Comparison of ENCODE assay signal across 15 cellular contexts in the genomic region with DNA sequence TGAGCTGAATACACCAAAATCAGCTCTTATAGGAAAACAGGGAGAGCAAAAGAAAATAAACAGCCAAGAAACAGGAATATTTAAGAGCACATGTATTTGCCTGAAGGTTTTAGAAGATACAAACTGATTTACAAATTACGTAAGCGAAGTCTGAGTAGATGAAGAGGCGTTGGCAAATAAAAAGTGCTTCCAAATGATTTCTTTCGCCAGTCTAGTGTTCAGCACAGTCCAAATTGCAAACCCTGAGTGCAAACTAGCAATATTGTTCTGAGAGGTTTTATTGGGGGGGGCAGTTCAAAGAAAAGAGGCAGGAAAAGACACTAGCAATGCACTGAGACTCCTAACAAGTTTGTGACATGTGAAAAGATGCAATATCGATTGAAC. TPM values are rescaled to one million over a fixed set of nuclear protein-coding genes. Genes with fewer than 3 reads are reported as not detected.
A peak's percentile ranks its signal among the peaks of the same experiment; 100 is the strongest.
DNase-seq lines count a peak whose midpoint lies in the region; ATAC-seq, FAIRE-seq and TF ChIP-seq lines count a peak whose summit lies in the region.
"Had no signal": no experiment of that assay in that cellular context is flagged by ENCODE, and none has a peak within 500 bp of the region (broad histone marks: within the 10 kb centered on the region; RNA-seq: fewer than 3 reads in every experiment).

No MANE protein-coding gene starts in this region.

- H3K27ac ChIP-seq in heart left ventricle (peak overlapping the region; percentile 57 to 95 (median 85)), pancreas (peak overlapping the region in 3 of 4 donors; percentile 44 to 68 (median 67)), upper lobe of right lung (peak overlapping the region; percentile 49), aorta (ENCODE audit: low read depth in 1 of 2, low read length in 2 of 2) (no peak overlapping the region)

- TF ChIP-seq POLR2A in heart left ventricle (IDR thresholded peaks at IDR 0.05) = no peak

- intact Hi-C loops in heart left ventricle (cut with DNase I) = no loop called here
- intact Hi-C loops in left cardiac atrium (cut with DNase I) = no loop called here
- intact Hi-C loops in pancreas (cut with DNase I) = no loop called here
- intact Hi-C loops in upper lobe of right lung (cut with DNase I) = no loop called here
- intact Hi-C loops in aorta (cut with DNase I) = no loop called here

- H3K36me3 ChIP-seq in heart left ventricle = no peaks in the 10 kb centered on the region
- no peaks in the 10 kb centered on the region for H3K36me3 ChIP-seq in pancreas
- H3K36me3 ChIP-seq in upper lobe of right lung = no peaks in the 10 kb centered on the region
- H3K36me3 ChIP-seq in aorta (ENCODE audit: control insufficient read depth in 1 of 2, insufficient read depth in 2 of 2, low read length in 1 of 2) = no peaks in the 10 kb centered on the region

- no peak for DNase-seq in heart left ventricle
- no peak for DNase-seq in left cardiac atrium
- peak; percentile 14 for DNase-seq in fibroblast of peridontal ligament (ENCODE audit: extremely low read depth)
- DNase-seq in pancreas = no peak
- no peak for DNase-seq in upper lobe of right lung
- no peak for DNase-seq in aorta
- DNase-seq: activated CD4-positive, alpha-beta T cell treated with anti-CD3 and anti-CD28 coated beads, Interleukin-2, amount 10 ng/mL, durations not matched to agents 7 days and 5 days; activated naive CD8-positive, alpha-beta T cell treated with anti-CD3 and anti-CD28 coated beads, Interleukin-2, amount 10 ng/mL, durations not matched to agents 7 days and 5 days; activated T-cell treated with anti-CD3 and anti-CD28 coated beads, Interleukin-2, amount 50 U/mL, for 1 hour; cerebellar nuclear complex; NCI-H2029; T1000 had no signal

- H3K4me3 ChIP-seq in heart left ventricle (peak overlapping the region in 9 of 12 donors; percentile 12 to 41 (median 22)), pancreas (peak overlapping the region in 1 of 4 donors; percentile 1), upper lobe of right lung (no peak overlapping the region), aorta (ENCODE audit: low read length in 2 of 2) (no peak overlapping the region)

- no peak for TF ChIP-seq CTCF in heart left ventricle (IDR thresholded peaks at IDR 0.05)
- no peak for TF ChIP-seq CTCF in pancreas (IDR thresholded peaks at IDR 0.05)
- no peak for TF ChIP-seq CTCF in upper lobe of right lung (IDR thresholded peaks at IDR 0.05)

- H3K4me1 ChIP-seq in heart left ventricle (peaks cover 0 to 55% (median 26%) of the 10 kb centered on the region in 12 donors), pancreas (peaks cover 8 to 21% (median 10%) of the 10 kb centered on the region in 3 donors), upper lobe of right lung (peaks cover 23% of the 10 kb centered on the region), aorta (ENCODE audit: control insufficient read depth in 1 of 2, insufficient read depth in 2 of 2, low read length in 2 of 2) (no peaks in the 10 kb centered on the region)

- FAIRE-seq in pancreas (lab: Jason Lieb, UNC) = no peak
- FAIRE-seq: urothelium cell line had no signal

- H3K9me3 ChIP-seq in heart left ventricle = no peaks in the 10 kb centered on the region
- no peaks in the 10 kb centered on the region for H3K9me3 ChIP-seq in pancreas
- no peaks in the 10 kb centered on the region for H3K9me3 ChIP-seq in upper lobe of right lung
- H3K9me3 ChIP-seq in aorta (ENCODE audit: control insufficient read depth, low read length) = no peaks in the 10 kb centered on the region

- WGBS in heart left ventricle, 4 donors = 44 to 56% (median 50%) methylated on average over 5 of the region's 5 CpGs
- WGBS in pancreas, 2 donors = 28 to 48% methylated on average over 5 of the region's 5 CpGs
- 64 to 70% methylated on average over 5 of the region's 5 CpGs for WGBS in aorta, 2 donors

- H3K27me3 ChIP-seq in heart left ventricle = no peaks in the 10 kb centered on the region
- H3K27me3 ChIP-seq in pancreas = no peaks in the 10 kb centered on the region
- no peaks in the 10 kb centered on the region for H3K27me3 ChIP-seq in upper lobe of right lung
- H3K27me3 ChIP-seq in aorta (ENCODE audit: control insufficient read depth in 1 of 2, insufficient read depth in 2 of 2, low read length in 1 of 2) = no peaks in the 10 kb centered on the region

- ATAC-seq in heart left ventricle (no peak), left cardiac atrium (no peak), pancreas (peak in 2 of 4 donors; percentile 7 to 13), upper lobe of right lung (no peak), aorta (ENCODE audit: low FRiP score) (no peak), HG03139 (IDR thresholded peaks at IDR 0.05; ENCODE audit: unreplicated experiment) (no peak), HG02884 (IDR thresholded peaks at IDR 0.05; ENCODE audit: unreplicated experiment) (no peak)

RNA-seq across cellular contexts. Expression of gene PRKAG2, which starts 8.1 kb away (rescaled TPM):
- total RNA-seq in heart left ventricle (100 to 1,000 TPM in 7 of 9 donors, 10 to 100 TPM in 2; 50.2 to 179 (median 108) TPM), left cardiac atrium (100 to 1,000 TPM; 141 to 253 TPM), pancreas (10 to 100 TPM in 2 of 6 donors, 1 to 10 TPM in 4; 7.4 to 16.7 (median 9.2) TPM), upper lobe of right lung (35.6 TPM), aorta (10 to 100 TPM; 52.3 to 69.9 TPM)
- polyA plus RNA-seq in heart left ventricle (100 to 1,000 TPM in 1 of 2 donors, 10 to 100 TPM in 1; 61.3 to 119 TPM), pancreas (10 to 100 TPM in 1 of 2 donors, 1 to 10 TPM in 1; 8.6 to 13.1 TPM), aorta (10 to 100 TPM; 34.0 to 52.8 TPM)

Comparison
In these comparisons a context has a peak if more than half of its experiments do, and no peak if none do; other contexts are left out.
1. H3K27ac ChIP-seq: peak in heart left ventricle (12 of 12), pancreas (3 of 4) and upper lobe of right lung (single experiment); none in aorta (0 of 2).
2. H3K4me3 ChIP-seq: peak in heart left ventricle (9 of 12); none in upper lobe of right lung (single experiment) and aorta (0 of 2).